ENCODE assay signal across 10 cellular contexts in the genomic region with DNA sequence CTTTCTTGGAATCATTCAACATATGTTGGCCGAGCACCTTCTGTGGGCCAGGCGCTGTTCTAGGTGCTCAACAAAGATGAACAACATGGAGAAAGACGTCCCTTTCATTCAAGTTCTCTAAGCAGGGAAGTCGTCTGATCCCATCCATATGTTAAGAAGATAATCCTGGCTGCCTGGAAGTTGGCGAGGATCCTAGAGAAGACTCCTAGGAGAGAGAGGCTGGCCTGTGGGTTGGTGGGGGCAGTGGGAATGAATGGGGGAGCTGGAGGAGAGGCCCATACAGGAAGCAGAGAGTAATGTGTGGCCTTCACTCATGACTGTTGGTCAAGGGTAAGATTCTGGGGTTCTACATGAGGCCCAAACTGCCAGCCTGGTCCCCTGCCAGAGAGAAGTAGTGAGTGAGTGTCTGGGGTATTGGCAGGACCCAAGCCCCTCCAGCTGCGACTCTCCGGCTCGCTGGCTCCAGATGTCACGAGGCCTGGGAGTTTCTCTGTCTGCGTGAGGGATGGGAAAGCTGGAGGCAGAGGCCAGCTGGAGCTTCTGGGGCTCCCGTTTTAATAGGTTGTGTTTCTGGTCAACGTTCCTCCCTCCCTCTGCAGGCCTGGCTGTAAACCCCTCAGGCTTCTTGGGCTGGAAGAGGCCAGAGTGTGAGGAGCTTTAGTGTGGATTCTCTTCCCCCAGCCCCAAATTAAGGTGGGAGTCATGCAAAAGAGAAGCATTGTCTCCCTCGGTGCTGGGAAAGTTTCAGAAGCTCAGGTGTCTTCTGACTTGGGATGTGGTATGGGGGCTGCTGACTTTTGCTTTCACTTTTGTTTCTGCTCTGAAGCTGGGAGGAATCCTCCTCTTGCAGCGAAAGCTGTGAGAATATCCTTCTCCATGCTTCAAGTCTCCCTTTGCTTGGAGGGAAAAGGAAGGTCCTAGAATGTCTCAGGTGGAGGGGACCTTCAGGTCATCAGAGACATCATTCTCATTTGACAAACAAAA. TPM values are rescaled to one million over a fixed set of nuclear protein-coding genes. Genes with fewer than 3 reads are reported as not detected.
DNase-seq lines count a peak whose midpoint lies in the region; ATAC-seq and TF ChIP-seq lines count a peak whose summit lies in the region.
"Had no signal": no experiment of that assay in that cellular context is flagged by ENCODE, and none has a peak within 500 bp of the region (broad histone marks: within the 10 kb centered on the region; RNA-seq: fewer than 3 reads in every experiment).

No MANE protein-coding gene starts in this region.

- peaks cover 0 to 22% (median 6%) of the 10 kb centered on the region in 4 donors for H3K4me1 Mint-ChIP-seq in CD4-positive, CD25-positive, alpha-beta regulatory T cell
- H3K4me1 Mint-ChIP-seq in activated CD8-positive, alpha-beta T cell treated with anti-CD3 and anti-CD28 coated beads for 36 hours (ENCODE audit: low read depth), result peaks cover 23% of the 10 kb centered on the region
- peaks cover 9 to 35% (median 27%) of the 10 kb centered on the region in 3 donors for H3K4me1 Mint-ChIP-seq in naive B cell

- no peak overlapping the region for H3K4me3 ChIP-seq in CD4-positive, CD25-positive, alpha-beta regulatory T cell (ENCODE audit: low read depth, low read length)
- H3K4me3 ChIP-seq: K562 had no signal

- no peaks in the 10 kb centered on the region for H3K36me3 ChIP-seq in CD4-positive, CD25-positive, alpha-beta regulatory T cell (ENCODE audit: control insufficient read depth, insufficient read depth, low read length)

- H3K4me3 Mint-ChIP-seq in CD4-positive, CD25-positive, alpha-beta regulatory T cell, result peak overlapping the region in 3 of 4 donors; percentile 14 to 81 (median 49)
- H3K4me3 Mint-ChIP-seq in activated CD8-positive, alpha-beta T cell treated with anti-CD3 and anti-CD28 coated beads for 36 hours, result no peak overlapping the region
- H3K4me3 Mint-ChIP-seq in naive B cell, result peak overlapping the region in 6 of 8 donors; percentile 1 to 79 (median 52)

- no peaks in the 10 kb centered on the region for H3K9me3 Mint-ChIP-seq in CD4-positive, CD25-positive, alpha-beta regulatory T cell
- H3K9me3 Mint-ChIP-seq in activated CD8-positive, alpha-beta T cell treated with anti-CD3 and anti-CD28 coated beads for 36 hours, result no peaks in the 10 kb centered on the region
- no peaks in the 10 kb centered on the region for H3K9me3 Mint-ChIP-seq in naive B cell

- intact Hi-C loops in activated CD8-positive, alpha-beta T cell treated with anti-CD3 and anti-CD28 coated beads for 36 hours (cut with micrococcal nuclease), result loop anchor here (10.0 kb wide), 1 partner anchor 119 kb away; no protein-coding TSS in a partner anchor

- CTCF ChIA-PET in activated CD8-positive, alpha-beta T cell treated with anti-CD3 and anti-CD28 coated beads for 36 hours (lab: Charles Lee), result interaction anchor here (1.0 to 2.6 kb wide), 5 partner anchors 10 to 149 kb away, joined by 3 to 11 read pairs (median 4); no protein-coding TSS in a partner anchor

- POLR2A ChIA-PET in activated CD8-positive, alpha-beta T cell treated with anti-CD3 and anti-CD28 coated beads for 36 hours (lab: Charles Lee), result no interaction called here

- H3K27me3 Mint-ChIP-seq in CD4-positive, CD25-positive, alpha-beta regulatory T cell, result peaks cover 23% of the 10 kb centered on the region
- H3K27me3 Mint-ChIP-seq in activated CD8-positive, alpha-beta T cell treated with anti-CD3 and anti-CD28 coated beads for 36 hours, result peaks cover 30% of the 10 kb centered on the region
- H3K27me3 Mint-ChIP-seq in naive B cell, result peaks cover 25 to 46% (median 38%) of the 10 kb centered on the region in 3 donors

- H3K4me1 ChIP-seq in CD4-positive, CD25-positive, alpha-beta regulatory T cell (ENCODE audit: control insufficient read depth, insufficient read depth, low read length, poor library complexity, severe bottlenecking), result peaks cover 20% of the 10 kb centered on the region

- no peak overlapping the region for H3K27ac ChIP-seq in CD4-positive, CD25-positive, alpha-beta regulatory T cell (ENCODE audit: insufficient read depth, low read length, poor library complexity, severe bottlenecking)

- no peaks in the 10 kb centered on the region for H3K36me3 Mint-ChIP-seq in CD4-positive, CD25-positive, alpha-beta regulatory T cell
- H3K36me3 Mint-ChIP-seq in activated CD8-positive, alpha-beta T cell treated with anti-CD3 and anti-CD28 coated beads for 36 hours (ENCODE audit: low read depth), result no peaks in the 10 kb centered on the region
- peaks cover 0 to under 1% of the 10 kb centered on the region in 2 donors for H3K36me3 Mint-ChIP-seq in naive B cell

- peak overlapping the region in 1 of 3 donors; percentile 68 for H3K27ac Mint-ChIP-seq in CD4-positive, CD25-positive, alpha-beta regulatory T cell
- no peak overlapping the region for H3K27ac Mint-ChIP-seq in activated CD8-positive, alpha-beta T cell treated with anti-CD3 and anti-CD28 coated beads for 36 hours
- H3K27ac Mint-ChIP-seq in naive B cell, result no peak overlapping the region

- H3K27me3 ChIP-seq in CD4-positive, CD25-positive, alpha-beta regulatory T cell (ENCODE audit: control insufficient read depth, insufficient read depth, low read length), result peaks cover 6% of the 10 kb centered on the region

- DNase-seq in CD4-positive, CD25-positive, alpha-beta regulatory T cell, result peak in 1 of 3 donors; percentile 45
- DNase-seq in activated CD8-positive, alpha-beta T cell treated with anti-CD3 and anti-CD28 coated beads for 36 hours, result no peak
- DNase-seq in naive B cell (no peak), iPS-NIHi7 (ENCODE audit: extremely low spot score) (no peak), NCI-H2029 treated with DMSO at 0.1 percent for 48 hours (lab: John Stamatoyannopoulos, UW) (no peak)
- DNase-seq in stimulated activated CD4-positive, alpha-beta T cell treated with anti-CD3 and anti-CD28 coated beads, Interleukin-2, amount 100 ng/mL, for 24 hours, result no peak
- DNase-seq: erythroblast had no signal

- TF ChIP-seq CTCF in activated CD8-positive, alpha-beta T cell treated with anti-CD3 and anti-CD28 coated beads for 36 hours (IDR thresholded peaks at IDR 0.05), result no peak

- no peaks in the 10 kb centered on the region for H3K9me3 ChIP-seq in CD4-positive, CD25-positive, alpha-beta regulatory T cell (ENCODE audit: control insufficient read depth in 2 of 2, low read length in 2 of 2)

- ATAC-seq in CD4-positive, CD25-positive, alpha-beta regulatory T cell (ENCODE audit: low read depth in 2 of 2), result no peak
- ATAC-seq in GM21447 (IDR thresholded peaks at IDR 0.05; ENCODE audit: unreplicated experiment), result peak; percentile 45
- peak; percentile 55 for ATAC-seq in activated CD8-positive, alpha-beta T cell treated with anti-CD3 and anti-CD28 coated beads for 36 hours
- no peak for ATAC-seq in naive B cell (ENCODE audit: low read depth in 2 of 2)
- no peak for ATAC-seq in HG02938 (IDR thresholded peaks at IDR 0.05; ENCODE audit: unreplicated experiment)
- ATAC-seq: K562 had no signal

RNA-seq across cellular contexts. Expression of a gene that starts 2.5 kb away (rescaled TPM):
- total RNA-seq in CD4-positive, CD25-positive, alpha-beta regulatory T cell, result not detected
- not detected for polyA plus RNA-seq in CD4-positive, CD25-positive, alpha-beta regulatory T cell
- not detected for total RNA-seq in activated CD8-positive, alpha-beta T cell treated with anti-CD3 and anti-CD28 coated beads for 36 hours
- not detected for polyA plus RNA-seq in naive B cell (ENCODE audit: low read depth in 6 of 6)

Comparison
In these comparisons a context has a peak if more than half of its experiments do, and no peak if none do; other contexts are left out.
1. ATAC-seq: peak in GM21447 (single experiment) and activated CD8-positive, alpha-beta T cell treated with anti-CD3 and anti-CD28 coated beads for 36 hours (single experiment); none in CD4-positive, CD25-positive, alpha-beta regulatory T cell (0 of 2), naive B cell (0 of 2) and HG02938 (single experiment).